In the genomic region with DNA sequence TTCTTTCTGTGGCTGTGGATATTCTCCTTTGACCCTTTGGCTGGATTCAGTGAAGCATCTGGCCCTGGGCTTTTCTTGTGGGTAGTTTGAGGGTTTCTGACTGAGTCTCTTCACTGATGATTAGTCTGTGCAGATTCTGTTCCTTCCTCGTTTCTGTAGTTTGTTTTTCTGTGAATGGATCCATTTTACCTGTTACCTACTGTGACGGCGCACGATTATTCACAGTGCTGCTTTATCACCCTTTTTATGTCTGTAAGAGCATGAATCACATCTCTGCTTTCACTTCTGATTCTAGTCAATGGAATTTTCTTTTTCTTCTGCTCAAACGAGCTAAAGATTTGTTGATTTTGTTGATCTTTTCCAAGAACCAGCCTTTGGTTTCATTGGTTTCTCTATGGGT, we compare ENCODE assay signal across 19 cellular contexts.
DNase-seq lines count a peak whose midpoint lies in the region; ATAC-seq lines count a peak whose summit lies in the region.
"Had no signal": no experiment of that assay in that cellular context is flagged by ENCODE, and none has a peak within 500 bp of the region (broad histone marks: within the 10 kb centered on the region; RNA-seq: fewer than 3 reads in every experiment).

No MANE protein-coding gene starts in this region.

- H3K27ac Mint-ChIP-seq in activated naive CD4-positive, alpha-beta T cell treated with anti-CD3 and anti-CD28 coated beads, Interleukin-2, amount 50 U/mL, for 72 hours, result peak overlapping the region; percentile 5 to 11
- H3K27ac Mint-ChIP-seq in activated T-cell treated with anti-CD3 and anti-CD28 coated beads, Interleukin-2, amount 50 U/mL, for 72 hours, result peak overlapping the region; percentile 84
- H3K27ac Mint-ChIP-seq: B cell had no signal

- H3K36me3 Mint-ChIP-seq in activated naive CD4-positive, alpha-beta T cell treated with anti-CD3 and anti-CD28 coated beads, Interleukin-2, amount 50 U/mL, for 72 hours, result peaks cover 35 to 39% of the 10 kb centered on the region in 2 donors
- H3K36me3 Mint-ChIP-seq in activated T-cell treated with anti-CD3 and anti-CD28 coated beads, Interleukin-2, amount 50 U/mL, for 72 hours (ENCODE audit: insufficient read depth in 2 of 2), result peaks cover 41 to 42% of the 10 kb centered on the region in 2 donors

- H3K4me3 Mint-ChIP-seq in activated T-cell treated with anti-CD3 and anti-CD28 coated beads, Interleukin-2, amount 50 U/mL, for 72 hours, result peak overlapping the region; percentile 51 to 65
- H3K4me3 Mint-ChIP-seq: B cell; CD4-positive, CD25-positive, alpha-beta regulatory T cell had no signal

- ATAC-seq in activated CD4-positive, CD25-positive, alpha-beta regulatory T cell treated with anti-CD3 and anti-CD28 coated beads, Interleukin-2, amount 50 U/mL, for 24 hours, result peak; percentile 55
- peak; percentile 91 to 97 for ATAC-seq in activated naive CD4-positive, alpha-beta T cell treated with anti-CD3 and anti-CD28 coated beads, Interleukin-2, amount 50 U/mL, for 72 hours
- peak; percentile 98 to 99 for ATAC-seq in activated T-cell treated with anti-CD3 and anti-CD28 coated beads, Interleukin-2, amount 50 U/mL, for 72 hours (replicated peaks in 1 of 2)
- ATAC-seq in stimulated activated naive CD8-positive, alpha-beta T cell treated with anti-CD3 and anti-CD28 coated beads, Interleukin-15, Interleukin-2, amounts not matched to agents 100 U/mL and 50 U/mL, for 24 hours, result peak; percentile 91
- ATAC-seq: PC-3 had no signal

- no peaks in the 10 kb centered on the region for H3K27me3 Mint-ChIP-seq in activated T-cell treated with anti-CD3 and anti-CD28 coated beads, Interleukin-2, amount 50 U/mL, for 72 hours (ENCODE audit: low read depth)
- H3K27me3 Mint-ChIP-seq: B cell; CD4-positive, CD25-positive, alpha-beta regulatory T cell had no signal

- DNase-seq in activated CD4-positive, CD25-positive, alpha-beta regulatory T cell (lab: John Stamatoyannopoulos, UW), result no peak
- DNase-seq in activated naive CD4-positive, alpha-beta T cell treated with anti-CD3 and anti-CD28 coated beads, Interleukin-2, amount 50 U/mL, for 72 hours (ENCODE audit: low spot score in 2 of 2), result peak; percentile 24 to 30
- no peak for DNase-seq in activated naive CD4-positive, alpha-beta T cell treated with Interleukin-2 at 50 U/mL for 16 hours
- peak; percentile 39 to 60 for DNase-seq in activated T-cell treated with anti-CD3 and anti-CD28 coated beads, Interleukin-2, amount 50 U/mL, for 72 hours
- no peak for DNase-seq in stimulated activated naive CD8-positive, alpha-beta T cell treated with anti-CD3 and anti-CD28 coated beads, Interleukin-15, Interleukin-2, amounts not matched to agents 100 U/mL and 50 U/mL, for 24 hours
- no peak for DNase-seq in DMS79 (lab: John Stamatoyannopoulos, UW)
- DNase-seq in NCI-H1105 treated with DMSO at 0.1 percent for 48 hours (lab: John Stamatoyannopoulos, UW), result no peak
- DNase-seq: Caco-2; CD4-positive, CD25-positive, alpha-beta regulatory T cell; H7; KBM-7; NCI-H1436; NCI-H2029; NCI-H2171; NCI-H510A; NCI-H774; PC-3 had no signal

- H3K9me3 Mint-ChIP-seq in activated naive CD4-positive, alpha-beta T cell treated with anti-CD3 and anti-CD28 coated beads, Interleukin-2, amount 50 U/mL, for 72 hours, result peaks cover 46 to 55% of the 10 kb centered on the region in 2 donors
- peaks cover 34 to 42% of the 10 kb centered on the region in 2 donors for H3K9me3 Mint-ChIP-seq in activated T-cell treated with anti-CD3 and anti-CD28 coated beads, Interleukin-2, amount 50 U/mL, for 72 hours

- H3K4me1 Mint-ChIP-seq in activated T-cell treated with anti-CD3 and anti-CD28 coated beads, Interleukin-2, amount 50 U/mL, for 72 hours (ENCODE audit: low read depth), result peaks cover 18% of the 10 kb centered on the region
- H3K4me1 Mint-ChIP-seq: B cell; CD4-positive, CD25-positive, alpha-beta regulatory T cell had no signal

Comparison
In these comparisons a context has a peak if more than half of its experiments do, and no peak if none do; other contexts are left out.
1. DNase-seq: peak in activated naive CD4-positive, alpha-beta T cell treated with anti-CD3 and anti-CD28 coated beads, Interleukin-2, amount 50 U/mL, for 72 hours (2 of 2) and activated T-cell treated with anti-CD3 and anti-CD28 coated beads, Interleukin-2, amount 50 U/mL, for 72 hours (2 of 2); none in activated CD4-positive, CD25-positive, alpha-beta regulatory T cell (0 of 4), activated naive CD4-positive, alpha-beta T cell treated with Interleukin-2 at 50 U/mL for 16 hours (single experiment), stimulated activated naive CD8-positive, alpha-beta T cell treated with anti-CD3 and anti-CD28 coated beads, Interleukin-15, Interleukin-2, amounts not matched to agents 100 U/mL and 50 U/mL, for 24 hours (single experiment), DMS79 (single experiment) and NCI-H1105 treated with DMSO at 0.1 percent for 48 hours (single experiment).
2. Peak in every context shown above with its lines, with median percentiles within 50 percentile points of each other: ATAC-seq.